Comparison of ENCODE assay signal across 1 cellular context in the genomic region with DNA sequence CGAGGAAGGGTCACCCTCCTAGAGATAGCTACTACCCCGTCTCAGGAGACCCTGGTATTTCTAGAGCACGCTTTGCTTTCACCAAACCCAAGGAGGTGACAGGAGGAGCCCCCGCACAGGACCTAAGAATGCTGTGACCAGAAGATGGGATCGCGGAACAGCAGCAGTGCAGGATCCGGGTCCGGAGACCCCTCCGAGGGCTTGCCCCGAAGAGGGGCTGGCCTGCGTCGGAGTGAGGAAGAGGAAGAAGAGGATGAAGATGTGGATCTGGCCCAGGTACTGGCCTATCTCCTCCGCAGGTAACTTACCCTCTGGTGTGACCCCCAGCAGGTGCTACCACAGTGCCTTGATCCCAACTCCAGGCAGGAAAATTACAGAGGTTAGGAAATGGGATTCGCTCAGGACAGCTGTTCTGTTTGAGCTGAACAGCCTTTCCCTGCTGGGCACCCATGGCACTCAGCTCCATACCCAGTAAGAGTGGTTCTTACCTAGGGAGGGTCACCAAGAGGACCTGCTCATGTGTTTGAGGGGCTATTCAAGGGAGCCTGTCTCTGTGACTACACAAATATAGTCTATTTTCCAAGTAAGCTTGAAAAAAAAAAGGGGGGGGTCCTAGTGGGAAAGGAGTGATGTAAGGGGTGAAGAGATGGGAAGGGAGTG.
TF ChIP-seq lines count a peak whose summit lies in the region.

No MANE protein-coding gene starts in this region.

TF ChIP-seq in HepG2, 621 proteins besides CTCF, POLR2A, EP300 and RAD21 (continued from another document and continues in another):
- no peak for TF ChIP-seq SP140L (CRISPR knock-in tag; IDR thresholded peaks at IDR 0.05; ENCODE audit: borderline replicate concordance)
- peak; percentile 20; the same call in 1 of the 2 replicates for TF ChIP-seq SMAD9 (CRISPR knock-in tag; IDR thresholded peaks at IDR 0.05)
- TF ChIP-seq PTBP1 (IDR thresholded peaks at IDR 0.05; ENCODE audit: low read depth, low read length, poor library complexity, severe bottlenecking) = peak; percentile 60
- TF ChIP-seq FOXK2 (IDR thresholded peaks at IDR 0.05) = no peak
- no peak for TF ChIP-seq ATF7 (IDR thresholded peaks at IDR 0.05)
- peak; percentile 25; the same call in 1 of the 2 replicates for TF ChIP-seq ATF7 (CRISPR knock-in tag; IDR thresholded peaks at IDR 0.05)
- no peak for TF ChIP-seq HNF4G (IDR thresholded peaks at IDR 0.05; ENCODE audit: borderline replicate concordance, low read depth, low read length)
- TF ChIP-seq HNF4G (CRISPR knock-in tag; IDR thresholded peaks at IDR 0.05; ENCODE audit: borderline replicate concordance, low read depth) = peak; percentile 71; the same call in 1 of the 2 replicates
- TF ChIP-seq, protein P1, sequence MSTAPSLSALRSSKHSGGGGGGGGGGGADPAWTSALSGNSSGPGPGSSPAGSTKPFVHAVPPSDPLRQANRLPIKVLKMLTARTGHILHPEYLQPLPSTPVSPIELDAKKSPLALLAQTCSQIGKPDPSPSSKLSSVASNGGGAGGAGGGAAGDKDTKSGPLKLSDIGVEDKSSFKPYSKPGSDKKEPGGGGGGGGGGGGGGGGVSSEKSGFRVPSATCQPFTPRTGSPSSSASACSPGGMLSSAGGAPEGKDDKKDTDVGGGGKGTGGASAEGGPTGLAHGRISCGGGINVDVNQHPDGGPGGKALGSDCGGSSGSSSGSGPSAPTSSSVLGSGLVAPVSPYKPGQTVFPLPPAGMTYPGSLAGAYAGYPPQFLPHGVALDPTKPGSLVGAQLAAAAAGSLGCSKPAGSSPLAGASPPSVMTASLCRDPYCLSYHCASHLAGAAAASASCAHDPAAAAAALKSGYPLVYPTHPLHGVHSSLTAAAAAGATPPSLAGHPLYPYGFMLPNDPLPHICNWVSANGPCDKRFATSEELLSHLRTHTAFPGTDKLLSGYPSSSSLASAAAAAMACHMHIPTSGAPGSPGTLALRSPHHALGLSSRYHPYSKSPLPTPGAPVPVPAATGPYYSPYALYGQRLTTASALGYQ (CRISPR knock-in tag; IDR thresholded peaks at IDR 0.05) = 0 out of 2 replicates have a peak, but pooled peaks have one; percentile 47
- TF ChIP-seq KMT2A (CRISPR knock-in tag; IDR thresholded peaks at IDR 0.05) = peak; percentile 58; the same call in 1 of the 2 replicates
- no peak for TF ChIP-seq WIZ (CRISPR knock-in tag; IDR thresholded peaks at IDR 0.05)
- TF ChIP-seq ZIK1 (CRISPR knock-in tag; IDR thresholded peaks at IDR 0.05; ENCODE audit: borderline replicate concordance, low read depth) = peak; percentile 68; the same call in 1 of the 2 replicates
- TF ChIP-seq ZNF776 (CRISPR knock-in tag; IDR thresholded peaks at IDR 0.05) = no peak
- 0 out of 2 replicates have a peak, but pooled peaks have one; percentile 41 for TF ChIP-seq DPF2 (CRISPR knock-in tag; IDR thresholded peaks at IDR 0.05; ENCODE audit: borderline replicate concordance, low read depth)
- TF ChIP-seq ZC3H4 (CRISPR knock-in tag; IDR thresholded peaks at IDR 0.05; ENCODE audit: borderline replicate concordance) = 0 out of 2 replicates have a peak, but pooled peaks have one; percentile 35
- no peak for TF ChIP-seq HOXA7 (CRISPR knock-in tag; IDR thresholded peaks at IDR 0.05)
- no peak for TF ChIP-seq ZNF350 (CRISPR knock-in tag; IDR thresholded peaks at IDR 0.05; ENCODE audit: borderline replicate concordance, low read depth)
- TF ChIP-seq, protein P2, sequence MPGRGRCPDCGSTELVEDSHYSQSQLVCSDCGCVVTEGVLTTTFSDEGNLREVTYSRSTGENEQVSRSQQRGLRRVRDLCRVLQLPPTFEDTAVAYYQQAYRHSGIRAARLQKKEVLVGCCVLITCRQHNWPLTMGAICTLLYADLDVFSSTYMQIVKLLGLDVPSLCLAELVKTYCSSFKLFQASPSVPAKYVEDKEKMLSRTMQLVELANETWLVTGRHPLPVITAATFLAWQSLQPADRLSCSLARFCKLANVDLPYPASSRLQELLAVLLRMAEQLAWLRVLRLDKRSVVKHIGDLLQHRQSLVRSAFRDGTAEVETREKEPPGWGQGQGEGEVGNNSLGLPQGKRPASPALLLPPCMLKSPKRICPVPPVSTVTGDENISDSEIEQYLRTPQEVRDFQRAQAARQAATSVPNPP (CRISPR knock-in tag; IDR thresholded peaks at IDR 0.05) = no peak; the same call in 1 of the 2 replicates
- no peak for TF ChIP-seq ATRX (CRISPR knock-in tag; IDR thresholded peaks at IDR 0.05; ENCODE audit: borderline replicate concordance)
- TF ChIP-seq ZNF264 (CRISPR knock-in tag; IDR thresholded peaks at IDR 0.05) = 0 out of 2 replicates have a peak, but pooled peaks have one; percentile 66
- TF ChIP-seq HMG20B (CRISPR knock-in tag; conservative IDR thresholded peaks at IDR 0.05) = no peak
- peak; percentile 85 for TF ChIP-seq ZNF768 (CRISPR knock-in tag; IDR thresholded peaks at IDR 0.05)
- TF ChIP-seq ONECUT2 (CRISPR knock-in tag; IDR thresholded peaks at IDR 0.05) = no peak
- 0 out of 2 replicates have a peak, but pooled peaks have one; percentile 65 for TF ChIP-seq ZNF33B (CRISPR knock-in tag; IDR thresholded peaks at IDR 0.05)
- TF ChIP-seq SMAD3 (CRISPR knock-in tag; IDR thresholded peaks at IDR 0.05) = no peak
- TF ChIP-seq ZNF629 (CRISPR knock-in tag; conservative IDR thresholded peaks at IDR 0.05) = 0 out of 2 replicates have a peak, but pooled peaks have one; percentile 11
- TF ChIP-seq NAIF1 (CRISPR knock-in tag; IDR thresholded peaks at IDR 0.05; ENCODE audit: borderline replicate concordance) = no peak
- peak; percentile 86; the same call in 1 of the 2 replicates for TF ChIP-seq ZNF17 (CRISPR knock-in tag; IDR thresholded peaks at IDR 0.05)
- TF ChIP-seq TEAD3 (CRISPR knock-in tag; optimal IDR thresholded peaks at IDR 0.05; ENCODE audit: borderline replicate concordance) = peak; percentile 55
- peak; percentile 64; the same call in 1 of the 2 replicates for TF ChIP-seq ATF7-NPFF (CRISPR knock-in tag; IDR thresholded peaks at IDR 0.05; ENCODE audit: low read depth)
- no peak; the same call in 1 of the 2 replicates for TF ChIP-seq IRF2 (CRISPR knock-in tag; IDR thresholded peaks at IDR 0.05)
- peak; percentile 74; the same call in 1 of the 2 replicates for TF ChIP-seq GZF1 (CRISPR knock-in tag; IDR thresholded peaks at IDR 0.05)
- TF ChIP-seq, protein P3, sequence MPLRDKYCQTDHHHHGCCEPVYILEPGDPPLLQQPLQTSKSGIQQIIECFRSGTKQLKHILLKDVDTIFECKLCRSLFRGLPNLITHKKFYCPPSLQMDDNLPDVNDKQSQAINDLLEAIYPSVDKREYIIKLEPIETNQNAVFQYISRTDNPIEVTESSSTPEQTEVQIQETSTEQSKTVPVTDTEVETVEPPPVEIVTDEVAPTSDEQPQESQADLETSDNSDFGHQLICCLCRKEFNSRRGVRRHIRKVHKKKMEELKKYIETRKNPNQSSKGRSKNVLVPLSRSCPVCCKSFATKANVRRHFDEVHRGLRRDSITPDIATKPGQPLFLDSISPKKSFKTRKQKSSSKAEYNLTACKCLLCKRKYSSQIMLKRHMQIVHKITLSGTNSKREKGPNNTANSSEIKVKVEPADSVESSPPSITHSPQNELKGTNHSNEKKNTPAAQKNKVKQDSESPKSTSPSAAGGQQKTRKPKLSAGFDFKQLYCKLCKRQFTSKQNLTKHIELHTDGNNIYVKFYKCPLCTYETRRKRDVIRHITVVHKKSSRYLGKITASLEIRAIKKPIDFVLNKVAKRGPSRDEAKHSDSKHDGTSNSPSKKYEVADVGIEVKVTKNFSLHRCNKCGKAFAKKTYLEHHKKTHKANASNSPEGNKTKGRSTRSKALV (CRISPR knock-in tag; IDR thresholded peaks at IDR 0.05) = no peak; the same call in 1 of the 2 replicates
- TF ChIP-seq, protein P4, sequence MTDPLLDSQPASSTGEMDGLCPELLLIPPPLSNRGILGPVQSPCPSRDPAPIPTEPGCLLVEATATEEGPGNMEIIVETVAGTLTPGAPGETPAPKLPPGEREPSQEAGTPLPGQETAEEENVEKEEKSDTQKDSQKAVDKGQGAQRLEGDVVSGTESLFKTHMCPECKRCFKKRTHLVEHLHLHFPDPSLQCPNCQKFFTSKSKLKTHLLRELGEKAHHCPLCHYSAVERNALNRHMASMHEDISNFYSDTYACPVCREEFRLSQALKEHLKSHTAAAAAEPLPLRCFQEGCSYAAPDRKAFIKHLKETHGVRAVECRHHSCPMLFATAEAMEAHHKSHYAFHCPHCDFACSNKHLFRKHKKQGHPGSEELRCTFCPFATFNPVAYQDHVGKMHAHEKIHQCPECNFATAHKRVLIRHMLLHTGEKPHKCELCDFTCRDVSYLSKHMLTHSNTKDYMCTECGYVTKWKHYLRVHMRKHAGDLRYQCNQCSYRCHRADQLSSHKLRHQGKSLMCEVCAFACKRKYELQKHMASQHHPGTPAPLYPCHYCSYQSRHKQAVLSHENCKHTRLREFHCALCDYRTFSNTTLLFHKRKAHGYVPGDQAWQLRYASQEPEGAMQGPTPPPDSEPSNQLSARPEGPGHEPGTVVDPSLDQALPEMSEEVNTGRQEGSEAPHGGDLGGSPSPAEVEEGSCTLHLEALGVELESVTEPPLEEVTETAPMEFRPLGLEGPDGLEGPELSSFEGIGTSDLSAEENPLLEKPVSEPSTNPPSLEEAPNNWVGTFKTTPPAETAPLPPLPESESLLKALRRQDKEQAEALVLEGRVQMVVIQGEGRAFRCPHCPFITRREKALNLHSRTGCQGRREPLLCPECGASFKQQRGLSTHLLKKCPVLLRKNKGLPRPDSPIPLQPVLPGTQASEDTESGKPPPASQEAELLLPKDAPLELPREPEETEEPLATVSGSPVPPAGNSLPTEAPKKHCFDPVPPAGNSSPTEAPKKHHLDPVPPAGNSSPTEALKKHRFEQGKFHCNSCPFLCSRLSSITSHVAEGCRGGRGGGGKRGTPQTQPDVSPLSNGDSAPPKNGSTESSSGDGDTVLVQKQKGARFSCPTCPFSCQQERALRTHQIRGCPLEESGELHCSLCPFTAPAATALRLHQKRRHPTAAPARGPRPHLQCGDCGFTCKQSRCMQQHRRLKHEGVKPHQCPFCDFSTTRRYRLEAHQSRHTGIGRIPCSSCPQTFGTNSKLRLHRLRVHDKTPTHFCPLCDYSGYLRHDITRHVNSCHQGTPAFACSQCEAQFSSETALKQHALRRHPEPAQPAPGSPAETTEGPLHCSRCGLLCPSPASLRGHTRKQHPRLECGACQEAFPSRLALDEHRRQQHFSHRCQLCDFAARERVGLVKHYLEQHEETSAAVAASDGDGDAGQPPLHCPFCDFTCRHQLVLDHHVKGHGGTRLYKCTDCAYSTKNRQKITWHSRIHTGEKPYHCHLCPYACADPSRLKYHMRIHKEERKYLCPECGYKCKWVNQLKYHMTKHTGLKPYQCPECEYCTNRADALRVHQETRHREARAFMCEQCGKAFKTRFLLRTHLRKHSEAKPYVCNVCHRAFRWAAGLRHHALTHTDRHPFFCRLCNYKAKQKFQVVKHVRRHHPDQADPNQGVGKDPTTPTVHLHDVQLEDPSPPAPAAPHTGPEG (CRISPR knock-in tag; IDR thresholded peaks at IDR 0.05) = no peak
- 0 out of 2 replicates have a peak, but pooled peaks have one; percentile 36 for TF ChIP-seq ZNF337 (CRISPR knock-in tag; IDR thresholded peaks at IDR 0.05; ENCODE audit: borderline replicate concordance, low read depth)
- TF ChIP-seq GATAD2A (CRISPR knock-in tag; IDR thresholded peaks at IDR 0.05) = no peak
- TF ChIP-seq ESRRA (CRISPR knock-in tag; IDR thresholded peaks at IDR 0.05; ENCODE audit: low read depth) = no peak
- peak; percentile 28; the same call in 1 of the 2 replicates for TF ChIP-seq PBX3 (CRISPR knock-in tag; IDR thresholded peaks at IDR 0.05; ENCODE audit: borderline replicate concordance)
- TF ChIP-seq ZBTB7A (CRISPR knock-in tag; IDR thresholded peaks at IDR 0.05) = no peak; the same call in 1 of the 2 replicates
- TF ChIP-seq ZNF766 (CRISPR knock-in tag; IDR thresholded peaks at IDR 0.05; ENCODE audit: borderline replicate concordance) = peak; percentile 20; the same call in 1 of the 2 replicates
- no peak; the same call in 1 of the 2 replicates for TF ChIP-seq ZNF343 (CRISPR knock-in tag; IDR thresholded peaks at IDR 0.05)
- TF ChIP-seq ZNF256 (CRISPR knock-in tag; conservative IDR thresholded peaks at IDR 0.05) = 0 out of 2 replicates have a peak, but pooled peaks have one; percentile 60
- TF ChIP-seq HDAC6 (IDR thresholded peaks at IDR 0.05; ENCODE audit: low read depth, low read length) = no peak
- TF ChIP-seq RBAK (CRISPR knock-in tag; IDR thresholded peaks at IDR 0.05) = peak; percentile 71; the same call in 1 of the 2 replicates
- TF ChIP-seq ZNF354B (CRISPR knock-in tag; IDR thresholded peaks at IDR 0.05) = 0 out of 2 replicates have a peak, but pooled peaks have one; percentile 82
- TF ChIP-seq ZBTB7B (CRISPR knock-in tag; IDR thresholded peaks at IDR 0.05) = peak; percentile 21; the same call in 1 of the 2 replicates
- TF ChIP-seq SNAPC2 (CRISPR knock-in tag; IDR thresholded peaks at IDR 0.05) = peak; percentile 30; the same call in 1 of the 2 replicates
- TF ChIP-seq ZNF777 (CRISPR knock-in tag; IDR thresholded peaks at IDR 0.05) = 0 out of 2 replicates have a peak, but pooled peaks have one; percentile 34
- 0 out of 2 replicates have a peak, but pooled peaks have one; percentile 6 for TF ChIP-seq NCOA2 (CRISPR knock-in tag; IDR thresholded peaks at IDR 0.05)
- 0 out of 2 replicates have a peak, but pooled peaks have one; percentile 56 for TF ChIP-seq ZNF615 (CRISPR knock-in tag; IDR thresholded peaks at IDR 0.05; ENCODE audit: borderline replicate concordance)
- 0 out of 2 replicates have a peak, but pooled peaks have one; percentile 82 for TF ChIP-seq ZFP90 (CRISPR knock-in tag; IDR thresholded peaks at IDR 0.05; ENCODE audit: borderline replicate concordance)
- TF ChIP-seq CBX1 (IDR thresholded peaks at IDR 0.05; ENCODE audit: low read depth) = no peak
- TF ChIP-seq ZNF761 (CRISPR knock-in tag; conservative IDR thresholded peaks at IDR 0.05) = no peak
- TF ChIP-seq THAP11 (CRISPR knock-in tag; IDR thresholded peaks at IDR 0.05) = no peak
- TF ChIP-seq ZNF274 (CRISPR knock-in tag; IDR thresholded peaks at IDR 0.05) = peak; percentile 66; the same call in 1 of the 2 replicates
- TF ChIP-seq MBD4 (IDR thresholded peaks at IDR 0.05; ENCODE audit: borderline replicate concordance, low read length) = no peak
- TF ChIP-seq, protein P5, sequence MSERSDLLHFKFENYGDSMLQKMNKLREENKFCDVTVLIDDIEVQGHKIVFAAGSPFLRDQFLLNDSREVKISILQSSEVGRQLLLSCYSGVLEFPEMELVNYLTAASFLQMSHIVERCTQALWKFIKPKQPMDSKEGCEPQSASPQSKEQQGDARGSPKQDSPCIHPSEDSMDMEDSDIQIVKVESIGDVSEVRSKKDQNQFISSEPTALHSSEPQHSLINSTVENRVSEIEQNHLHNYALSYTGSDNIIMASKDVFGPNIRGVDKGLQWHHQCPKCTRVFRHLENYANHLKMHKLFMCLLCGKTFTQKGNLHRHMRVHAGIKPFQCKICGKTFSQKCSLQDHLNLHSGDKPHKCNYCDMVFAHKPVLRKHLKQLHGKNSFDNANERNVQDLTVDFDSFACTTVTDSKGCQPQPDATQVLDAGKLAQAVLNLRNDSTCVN (CRISPR knock-in tag; IDR thresholded peaks at IDR 0.05; ENCODE audit: borderline replicate concordance) = no peak; the same call in 1 of the 2 replicates
- TF ChIP-seq TOE1 (CRISPR knock-in tag; IDR thresholded peaks at IDR 0.05) = no peak; the same call in 1 of the 2 replicates
